In genomic region chr13:27176772-27177171, GRCh38 we compare ENCODE assay signal across 17 cellular contexts. TPM values are rescaled to one million over a fixed set of nuclear protein-coding genes. Genes with fewer than 3 reads are reported as not detected.
DNase-seq lines count a peak whose midpoint lies in the region; ATAC-seq and TF ChIP-seq lines count a peak whose summit lies in the region.
"Had no signal": no experiment of that assay in that cellular context is flagged by ENCODE, and none has a peak within 500 bp of the region (broad histone marks: within the 10 kb centered on the region; RNA-seq: fewer than 3 reads in every experiment).

No MANE protein-coding gene starts in this region.

- H3K27me3 Mint-ChIP-seq in mesothelial cell of epicardium (ENCODE audit: low read depth), result no peaks in the 10 kb centered on the region
- H3K27me3 Mint-ChIP-seq: T-cell had no signal

- H3K9me3 Mint-ChIP-seq in mesothelial cell of epicardium, result no peaks in the 10 kb centered on the region
- H3K9me3 Mint-ChIP-seq: CD8-positive, alpha-beta T cell; HFFc6; T-cell had no signal

- H3K79me2 ChIP-seq in OCI-LY3 (ENCODE audit: low read length), result peaks cover 5% of the 10 kb centered on the region; the same call in 1 of the 2 replicates

- H3K9ac ChIP-seq in OCI-LY3 (ENCODE audit: low read length), result no peak overlapping the region

- H3K27ac ChIP-seq in OCI-LY3 (ENCODE audit: low read length), result no peak overlapping the region

- TF ChIP-seq CTCF in GM06990 (IDR thresholded peaks at IDR 0.05; ENCODE audit: insufficient read depth, low read length, poor library complexity, severe bottlenecking) (no peak), GM12875 (IDR thresholded peaks at IDR 0.05; ENCODE audit: borderline replicate concordance, insufficient read depth, low read depth, low read length) (no peak), OCI-LY3 (IDR thresholded peaks at IDR 0.05; ENCODE audit: low read depth, low read length) (no peak), mesothelial cell of epicardium (IDR thresholded peaks at IDR 0.05; ENCODE audit: unreplicated experiment) (no peak)

- no peak overlapping the region for H3K4me3 Mint-ChIP-seq in mesothelial cell of epicardium
- H3K4me3 Mint-ChIP-seq: CD8-positive, alpha-beta T cell; HFFc6; T-cell had no signal

- no peaks in the 10 kb centered on the region for H4K20me1 ChIP-seq in OCI-LY3 (ENCODE audit: insufficient read depth, low read length)

- H3K27me3 ChIP-seq in GM06990 (replicated peaks; ENCODE audit: control insufficient read depth, insufficient read depth, low read length), result no peaks in the 10 kb centered on the region
- no peaks in the 10 kb centered on the region for H3K27me3 ChIP-seq in OCI-LY3 (ENCODE audit: low read depth, low read length)

- H3K4me1 Mint-ChIP-seq in mesothelial cell of epicardium, result peaks cover 9% of the 10 kb centered on the region

- DNase-seq in GM06990 (ENCODE audit: extremely low read depth, insufficient read length) (no peak), germinal center (ENCODE audit: low spot score) (peak; percentile 47), NOMO-1 treated with DMSO at 0.1 percent for 48 hours (lab: John Stamatoyannopoulos, UW; ENCODE audit: unreplicated experiment) (no peak), mesothelial cell of epicardium (ENCODE audit: low spot score in 2 of 2, unreplicated experiment in 2 of 2) (no peak)
- DNase-seq: ACHN; CD8-positive, alpha-beta T cell; DND-41; HFFc6; NCI-H1436; NCI-H2081; NCI-H510A treated with DMSO at 0.1 percent for 48 hours; T-cell had no signal

- peaks cover 45% of the 10 kb centered on the region for H3K4me1 ChIP-seq in OCI-LY3 (ENCODE audit: low read length)

- no peaks in the 10 kb centered on the region for H3K36me3 Mint-ChIP-seq in mesothelial cell of epicardium
- H3K36me3 Mint-ChIP-seq: CD8-positive, alpha-beta T cell; T-cell had no signal

- H3K4me2 ChIP-seq in OCI-LY3 (ENCODE audit: low read length), result peak overlapping the region; percentile 34

- H2AFZ ChIP-seq in OCI-LY3 (ENCODE audit: low read depth, low read length), result no peak overlapping the region

- no peak overlapping the region for H3K27ac Mint-ChIP-seq in mesothelial cell of epicardium
- H3K27ac Mint-ChIP-seq: CD8-positive, alpha-beta T cell; HFFc6; T-cell had no signal

- no peaks in the 10 kb centered on the region for H3K36me3 ChIP-seq in GM06990 (ENCODE audit: control insufficient read depth, insufficient read depth, low read length)
- no peaks in the 10 kb centered on the region for H3K36me3 ChIP-seq in OCI-LY3 (replicated peaks; ENCODE audit: low read depth, low read length)

- no peak for ATAC-seq in HG03565 (IDR thresholded peaks at IDR 0.05; ENCODE audit: unreplicated experiment)
- no peak for ATAC-seq in HG02763 (IDR thresholded peaks at IDR 0.05; ENCODE audit: unreplicated experiment)
- ATAC-seq: CD8-positive, alpha-beta T cell; HepG2; T-cell had no signal

- peak overlapping the region; percentile 34 for H3K4me3 ChIP-seq in GM06990 (replicated peaks; ENCODE audit: low read depth, low read length)
- peak overlapping the region; percentile 23 for H3K4me3 ChIP-seq in GM12875 (ENCODE audit: low read depth, low read length)
- no peak overlapping the region for H3K4me3 ChIP-seq in OCI-LY3 (ENCODE audit: low read length)

- no peaks in the 10 kb centered on the region for H3K9me3 ChIP-seq in OCI-LY3 (ENCODE audit: insufficient read depth, low read length)

RNA-seq across cellular contexts. Expression of gene USP12, which starts 5.2 kb away (rescaled TPM):
- total RNA-seq in mesothelial cell of epicardium, result 22.3 to 23.2 TPM (median 23.0 TPM) in 3 replicates
